2 cellular contexts compared by ENCODE assay signal in genomic region chr1:59180715-59181114, GRCh38.
TF ChIP-seq lines count a peak whose summit lies in the region.

No MANE protein-coding gene starts in this region.

TF ChIP-seq in liver, 16 proteins besides CTCF, POLR2A, EP300 and RAD21 (continued from another document):
- no peak for TF ChIP-seq ZBTB33 (IDR thresholded peaks at IDR 0.05)

TF ChIP-seq in HepG2, 621 proteins besides CTCF, POLR2A, EP300 and RAD21 (continued from another document):
- TF ChIP-seq ETS1 (CRISPR knock-in tag; IDR thresholded peaks at IDR 0.05) (no peak), KMT2B (CRISPR knock-in tag; IDR thresholded peaks at IDR 0.05) (no peak)
